ENCODE assay signal across 8 cellular contexts in the genomic region with DNA sequence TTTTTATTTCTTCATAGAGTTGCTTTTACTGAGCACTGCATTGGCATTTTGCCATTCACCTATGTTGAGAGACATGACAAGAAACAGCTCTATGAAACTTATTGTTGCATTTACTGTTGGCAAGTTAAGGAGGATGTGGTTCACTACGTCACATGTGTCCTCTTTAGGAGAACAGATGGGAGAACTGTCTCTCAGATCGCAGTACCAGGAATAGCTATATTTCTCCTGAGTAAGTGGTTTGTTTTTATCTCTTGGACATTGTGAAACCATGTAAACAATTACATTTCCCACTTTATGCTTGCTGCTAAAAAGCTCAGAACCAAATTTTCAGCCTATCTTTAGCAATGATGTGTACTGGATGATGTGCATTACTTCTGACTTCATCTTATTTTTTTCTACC. TPM values are rescaled to one million over a fixed set of nuclear protein-coding genes. Genes with fewer than 3 reads are reported as not detected.
DNase-seq lines count a peak whose midpoint lies in the region; ATAC-seq and TF ChIP-seq lines count a peak whose summit lies in the region.

No MANE protein-coding gene starts in this region.

- no peak overlapping the region for H3K4me2 ChIP-seq in osteoblast (ENCODE audit: insufficient read depth, low read length)
- H3K4me2 ChIP-seq in neuronal stem cell (ENCODE audit: insufficient read depth, low read length, poor library complexity, severe bottlenecking), result no peak overlapping the region

- H3K4me3 ChIP-seq in body of pancreas, result no peak overlapping the region
- H3K4me3 ChIP-seq in osteoblast (ENCODE audit: insufficient read depth, low read length), result no peak overlapping the region
- H3K4me3 ChIP-seq in neuronal stem cell (ENCODE audit: low read length in 2 of 2), result no peak overlapping the region

- no peak overlapping the region for H2BK120ac ChIP-seq in neuronal stem cell (ENCODE audit: low read depth, low read length)

- H2BK5ac ChIP-seq in neuronal stem cell (ENCODE audit: low read length), result no peak overlapping the region

- no peak overlapping the region for H4K8ac ChIP-seq in neuronal stem cell (ENCODE audit: low read depth, low read length)

- no peak overlapping the region for H3K4ac ChIP-seq in neuronal stem cell (ENCODE audit: low read length)

- H3K27ac ChIP-seq in body of pancreas (no peak overlapping the region), osteoblast (ENCODE audit: low read depth, low read length) (no peak overlapping the region), neuronal stem cell (replicated peaks; ENCODE audit: low read length) (no peak overlapping the region)

- no peak overlapping the region for H3K14ac ChIP-seq in neuronal stem cell (ENCODE audit: low read length)

- H3K27me3 ChIP-seq in body of pancreas (no peaks in the 10 kb centered on the region), osteoblast (ENCODE audit: insufficient read depth, low read length) (peaks cover 3% of the 10 kb centered on the region), neuronal stem cell (ENCODE audit: control insufficient read depth in 3 of 3, insufficient read depth in 3 of 3, low read depth in 1 of 3, low read length in 3 of 3) (no peaks in the 10 kb centered on the region)

- intact Hi-C loops in body of pancreas (cut with DNase I), result no loop called here

- H2AK5ac ChIP-seq in neuronal stem cell (ENCODE audit: low read depth, low read length), result no peak overlapping the region

- H3K36me3 ChIP-seq in body of pancreas (replicated peaks in 1 of 2; ENCODE audit: insufficient read depth in 1 of 2, low read depth in 2 of 2), result no peaks in the 10 kb centered on the region
- no peaks in the 10 kb centered on the region for H3K36me3 ChIP-seq in osteoblast (ENCODE audit: insufficient read depth, low read length)
- H3K36me3 ChIP-seq in neuronal stem cell (replicated peaks in 1 of 2; ENCODE audit: control insufficient read depth in 2 of 2, insufficient read depth in 2 of 2, low read length in 2 of 2), result no peaks in the 10 kb centered on the region

- H2AFZ ChIP-seq in osteoblast (ENCODE audit: low read length), result no peak overlapping the region
- no peak overlapping the region for H2AFZ ChIP-seq in neuronal stem cell (ENCODE audit: low read length)

- ATAC-seq in GM18858 (IDR thresholded peaks at IDR 0.05; ENCODE audit: unreplicated experiment) (peak; percentile 70), HG03354 (IDR thresholded peaks at IDR 0.05; ENCODE audit: poor library complexity, severe bottlenecking, unreplicated experiment) (peak; percentile 67), body of pancreas (peak; percentile 40), HG02642 (IDR thresholded peaks at IDR 0.05; ENCODE audit: poor library complexity, unreplicated experiment) (no peak)

- peak in 1 of 4 donors; percentile 58 for DNase-seq in body of pancreas
- peak; percentile 32 for DNase-seq in myocyte (ENCODE audit: low read depth)
- no peak for DNase-seq in osteoblast (ENCODE audit: insufficient read length, low spot score, missing footprints)
- no peak for DNase-seq in amniotic stem cell (lab: John Stamatoyannopoulos, UW)
- no peak for DNase-seq in neuronal stem cell (ENCODE audit: low spot score)

- H2BK15ac ChIP-seq in neuronal stem cell (ENCODE audit: low read length), result no peak overlapping the region

- TF ChIP-seq CTCF in body of pancreas (IDR thresholded peaks at IDR 0.05) (no peak), osteoblast (IDR thresholded peaks at IDR 0.05; ENCODE audit: extremely low read depth, low read depth, low read length) (no peak)

- no peaks in the 10 kb centered on the region for H3K79me2 ChIP-seq in osteoblast (ENCODE audit: insufficient read depth, low read length)

- H3K79me1 ChIP-seq in neuronal stem cell (ENCODE audit: low read depth, low read length), result no peaks in the 10 kb centered on the region

- no peak overlapping the region for H3K23ac ChIP-seq in neuronal stem cell (ENCODE audit: low read depth, low read length, poor library complexity)

- H3K9me3 ChIP-seq in body of pancreas, result no peaks in the 10 kb centered on the region
- H3K9me3 ChIP-seq in osteoblast (ENCODE audit: low read depth, low read length), result no peaks in the 10 kb centered on the region
- no peaks in the 10 kb centered on the region for H3K9me3 ChIP-seq in neuronal stem cell (replicated peaks in 1 of 2; ENCODE audit: control insufficient read depth in 2 of 2, insufficient read depth in 1 of 2, low read depth in 1 of 2, low read length in 2 of 2)

- WGBS in body of pancreas, 2 donors, result 64 to 82% methylated on average over 2 of the region's 2 CpGs
- no CpG with 5 or more reads among the region's 2 CpGs for WGBS in neuronal stem cell (ENCODE audit: extremely low coverage in 2 of 2, insufficient read length in 2 of 2, insufficient replicate concordance in 1 of 2), 2 donors

- no peaks in the 10 kb centered on the region for H4K20me1 ChIP-seq in osteoblast (ENCODE audit: insufficient read depth, low read length)

- H3K9ac ChIP-seq in neuronal stem cell (ENCODE audit: low read depth, low read length, poor library complexity), result no peak overlapping the region

- no peak overlapping the region for H2BK12ac ChIP-seq in neuronal stem cell (ENCODE audit: low read length)

- no peak for TF ChIP-seq POLR2A in body of pancreas (IDR thresholded peaks at IDR 0.05)

- H3K4me1 ChIP-seq in body of pancreas (no peaks in the 10 kb centered on the region), osteoblast (ENCODE audit: insufficient read depth, low read length) (no peaks in the 10 kb centered on the region), neuronal stem cell (ENCODE audit: control insufficient read depth in 2 of 2, insufficient read depth in 1 of 2, low read depth in 1 of 2, low read length in 2 of 2) (no peaks in the 10 kb centered on the region)

- no peak overlapping the region for H4K91ac ChIP-seq in neuronal stem cell (ENCODE audit: low read depth, low read length, poor library complexity)

- no peak overlapping the region for H3K18ac ChIP-seq in neuronal stem cell (ENCODE audit: low read length)

RNA-seq across cellular contexts. Expression of gene PSMA1, which starts 34.8 kb away (rescaled TPM):
- total RNA-seq in body of pancreas, result 10 to 100 TPM; 71.3 to 73.5 TPM
- 193 and 196 TPM in 2 replicates for total RNA-seq in myocyte
- polyA plus RNA-seq in myocyte (2012), result 157 TPM
- 107 and 125 TPM in 2 replicates for total RNA-seq in osteoblast
- polyA plus RNA-seq in neuronal stem cell (2013, experiment 1 of 2), result 232 TPM
- polyA plus RNA-seq in neuronal stem cell (2013, experiment 2 of 2), result 234 TPM

RNA-seq across cellular contexts. Expression of gene COPB1, which starts 55.3 kb away (rescaled TPM):
- total RNA-seq in body of pancreas, result 10 to 100 TPM; 46.1 to 62.5 TPM
- total RNA-seq in myocyte, result 183 and 224 TPM in 2 replicates
- polyA plus RNA-seq in myocyte (2012), result 80.2 TPM
- total RNA-seq in osteoblast, result 245 and 257 TPM in 2 replicates
- polyA plus RNA-seq in neuronal stem cell (2013, experiment 1 of 2), result 56.3 TPM
- 56.9 TPM for polyA plus RNA-seq in neuronal stem cell (2013, experiment 2 of 2)
